ENCODE assay signal across 30 cellular contexts in genomic region chr4:158313566-158313965, GRCh38.
A peak's percentile ranks its signal among the peaks of the same experiment; 100 is the strongest.
DNase-seq lines count a peak whose midpoint lies in the region; ATAC-seq, FAIRE-seq and TF ChIP-seq lines count a peak whose summit lies in the region.
"Had no signal": no experiment of that assay in that cellular context is flagged by ENCODE, and none has a peak within 500 bp of the region (broad histone marks: within the 10 kb centered on the region; RNA-seq: fewer than 3 reads in every experiment).

No MANE protein-coding gene starts in this region.

- H3K79me2 ChIP-seq in osteoblast (ENCODE audit: insufficient read depth, low read length): no peaks in the 10 kb centered on the region

- H3K79me1 ChIP-seq in IMR-90 (ENCODE audit: low read depth in 1 of 2, low read length in 2 of 2): no peaks in the 10 kb centered on the region

- peaks cover 7% of the 10 kb centered on the region for H3K9me1 ChIP-seq in IMR-90 (ENCODE audit: insufficient read depth, low read length)

- H4K91ac ChIP-seq in IMR-90 (ENCODE audit: insufficient read depth, low read depth, low read length): peak overlapping the region; percentile 100

- BruUV-seq in IMR-90 (replicated peaks; lab: Mats Ljungman, UMichigan) (no TSS peak), MCF 10A (replicated peaks; lab: Mats Ljungman, UMichigan) (no TSS peak)

- H3K9me3 ChIP-seq in A549 (no peaks in the 10 kb centered on the region; the same call in 2 of the 3 replicates), IMR-90 (ENCODE audit: control insufficient read depth, insufficient read depth, low read length) (no peaks in the 10 kb centered on the region), osteoblast (ENCODE audit: low read depth, low read length) (no peaks in the 10 kb centered on the region)
- H3K9me3 ChIP-seq: BE2C, thyroid gland had no signal

- no peak for TF ChIP-seq EP300 in A549 (IDR thresholded peaks at IDR 0.05)

- no peak for TF ChIP-seq CTCF in A549 (IDR thresholded peaks at IDR 0.05)
- TF ChIP-seq CTCF in IMR-90 (conservative IDR thresholded peaks at IDR 0.05; ENCODE audit: low read depth, low read length): no peak
- TF ChIP-seq CTCF in MCF 10A (IDR thresholded peaks at IDR 0.05; ENCODE audit: unreplicated experiment): no peak
- no peak for TF ChIP-seq CTCF in osteoblast (IDR thresholded peaks at IDR 0.05; ENCODE audit: extremely low read depth, low read depth, low read length)

- H3K36me3 ChIP-seq in IMR-90 (ENCODE audit: control insufficient read depth, insufficient read depth, low read length) (no peaks in the 10 kb centered on the region), osteoblast (ENCODE audit: insufficient read depth, low read length) (no peaks in the 10 kb centered on the region)
- H3K36me3 ChIP-seq: BE2C, thyroid gland had no signal

- peak overlapping the region; percentile 99 for H3K14ac ChIP-seq in IMR-90 (replicated peaks; ENCODE audit: low read depth, low read length)

- peak overlapping the region; percentile 99 for H3K18ac ChIP-seq in IMR-90 (ENCODE audit: low read depth, low read length)

- H2BK15ac ChIP-seq in IMR-90 (ENCODE audit: low read depth, low read length): peak overlapping the region; percentile 100

- H3K4me1 Mint-ChIP-seq in MCF 10A (ENCODE audit: insufficient read depth, unreplicated experiment): peaks cover 45% of the 10 kb centered on the region
- H3K4me1 Mint-ChIP-seq: activated B cell treated with CpG ODN at 0.5 μM for 24 hours; naive thymus-derived CD4-positive, alpha-beta T cell had no signal

- peak overlapping the region; percentile 97; the same call in 1 of the 2 replicates for H3K56ac ChIP-seq in IMR-90 (ENCODE audit: extremely low read depth, insufficient read depth, low read length)

- peaks cover 8% of the 10 kb centered on the region for H3K36me3 Mint-ChIP-seq in MCF 10A (ENCODE audit: insufficient read depth, unreplicated experiment)
- H3K36me3 Mint-ChIP-seq: naive thymus-derived CD4-positive, alpha-beta T cell had no signal

- H2BK5ac ChIP-seq in IMR-90 (ENCODE audit: low read depth, low read length, poor library complexity, severe bottlenecking): peak overlapping the region; percentile 95

- peak overlapping the region; percentile 99 for H4K5ac ChIP-seq in IMR-90 (ENCODE audit: low read depth, low read length)

- TF ChIP-seq POLR2A in A549 (IDR thresholded peaks at IDR 0.05; ENCODE audit: low read length): no peak
- no peak for TF ChIP-seq POLR2A in IMR-90 (IDR thresholded peaks at IDR 0.05; ENCODE audit: low read depth, low read length)

- peak overlapping the region; percentile 97 to 98 for H4K8ac ChIP-seq in IMR-90 (ENCODE audit: low read depth in 2 of 2, low read length in 2 of 2)

- H3K27me3 Mint-ChIP-seq in MCF 10A (ENCODE audit: insufficient read depth, unreplicated experiment): no peaks in the 10 kb centered on the region

- peak overlapping the region; percentile 68 to 75 for H3K27ac ChIP-seq in A549
- H3K27ac ChIP-seq in IMR-90 (ENCODE audit: insufficient read depth, low read length): peak overlapping the region; percentile 98
- peak overlapping the region; percentile 99 for H3K27ac ChIP-seq in osteoblast (ENCODE audit: low read depth, low read length)

- FAIRE-seq in A549 (lab: Jason Lieb, UNC): no peak
- FAIRE-seq: frontal cortex, GM12878, H54 had no signal

- H3K4me1 ChIP-seq in A549 (peaks cover 29% of the 10 kb centered on the region), IMR-90 (ENCODE audit: control insufficient read depth, insufficient read depth, low read length) (peaks cover 17% of the 10 kb centered on the region), osteoblast (ENCODE audit: insufficient read depth, low read length) (peaks cover 34% of the 10 kb centered on the region)
- H3K4me1 ChIP-seq: BE2C, thyroid gland had no signal

- intact Hi-C loops in IMR-90 (cut with micrococcal nuclease) (no loop called here), MCF 10A (cut with micrococcal nuclease) (no loop called here)

- CTCF ChIA-PET in A549 (lab: Yijun Ruan, JAX): interaction anchor here (1.1 kb wide), 1 partner anchor 53 kb away, joined by 4 read pairs; no protein-coding TSS in a partner anchor
- CTCF ChIA-PET in IMR-90 (lab: Yijun Ruan, JAX): no interaction called here
- CTCF ChIA-PET in MCF 10A (lab: Yijun Ruan, JAX): interaction anchor here (0.7 to 2.5 kb wide), 2 partner anchors 12 to 312 kb away, joined by 3 to 9 read pairs; no protein-coding TSS in a partner anchor

- peak overlapping the region; percentile 100 for H3K27ac Mint-ChIP-seq in MCF 10A (ENCODE audit: low read depth, unreplicated experiment)
- H3K27ac Mint-ChIP-seq: activated B cell treated with CpG ODN at 0.5 μM for 24 hours; naive thymus-derived CD4-positive, alpha-beta T cell had no signal

- peak overlapping the region; percentile 99 for H3K4ac ChIP-seq in IMR-90 (ENCODE audit: low read depth, low read length)

- POLR2A ChIA-PET in A549 (lab: Yijun Ruan, JAX): no interaction called here
- POLR2A ChIA-PET in IMR-90 (lab: Charles Lee; ENCODE audit: unreplicated experiment): no interaction called here
- POLR2A ChIA-PET in MCF 10A (lab: Yijun Ruan, JAX): interaction anchor here (0.7 to 2.6 kb wide), 6 partner anchors 11 to 70 kb away, joined by 3 to 26 read pairs (median 8); no protein-coding TSS in a partner anchor

- ATAC-seq in A549 (no peak), IMR-90 (ENCODE audit: low read depth) (no peak), GM18498 (IDR thresholded peaks at IDR 0.05; ENCODE audit: unreplicated experiment) (no peak), HG02642 (IDR thresholded peaks at IDR 0.05; ENCODE audit: poor library complexity, unreplicated experiment) (no peak)
- ATAC-seq: GM12878; left colon; naive thymus-derived CD4-positive, alpha-beta T cell had no signal

- H3K4me3 ChIP-seq in A549: no peak overlapping the region
- no peak overlapping the region for H3K4me3 ChIP-seq in IMR-90 (ENCODE audit: insufficient read depth, low read depth, low read length)
- no peak overlapping the region for H3K4me3 ChIP-seq in osteoblast (ENCODE audit: insufficient read depth, low read length)
- H3K4me3 ChIP-seq: GM12878, thyroid gland had no signal

- H4K20me1 ChIP-seq in IMR-90 (ENCODE audit: insufficient read depth, low read length) (no peaks in the 10 kb centered on the region), osteoblast (ENCODE audit: insufficient read depth, low read length) (no peaks in the 10 kb centered on the region)

- peak overlapping the region; percentile 97 for H2AK5ac ChIP-seq in IMR-90 (ENCODE audit: low read depth, low read length)

- 88% methylated on average over 3 of the region's 5 CpGs for WGBS in A549 (ENCODE audit: missing lambda C conversion rate)
- WGBS in IMR-90 (ENCODE audit: extremely low coverage in 2 of 2, insufficient read length in 1 of 2), 2 experiments: no CpG with 5 or more reads among the region's 5 CpGs

- peak overlapping the region; percentile 98 for H2AK9ac ChIP-seq in IMR-90 (replicated peaks; ENCODE audit: low read depth, low read length, poor library complexity)

- H2AFZ ChIP-seq in IMR-90 (replicated peaks; ENCODE audit: low read length, poor library complexity): peak overlapping the region; percentile 84
- H2AFZ ChIP-seq in osteoblast (ENCODE audit: low read length): peak overlapping the region; percentile 75

- no peaks in the 10 kb centered on the region for H3K27me3 ChIP-seq in IMR-90 (ENCODE audit: control insufficient read depth, insufficient read depth, low read length)
- no peaks in the 10 kb centered on the region for H3K27me3 ChIP-seq in osteoblast (ENCODE audit: insufficient read depth, low read length)
- H3K27me3 ChIP-seq: BE2C, thyroid gland had no signal

- H3K9me3 Mint-ChIP-seq in MCF 10A (ENCODE audit: unreplicated experiment): peaks cover 19% of the 10 kb centered on the region

- peak overlapping the region; percentile 22; the same call in 1 of the 2 replicates for H3K9ac ChIP-seq in IMR-90 (ENCODE audit: low read depth, low read length)

- peak overlapping the region; percentile 100 for H2BK120ac ChIP-seq in IMR-90 (ENCODE audit: low read depth, low read length)

- H2BK20ac ChIP-seq in IMR-90 (ENCODE audit: low read depth, low read length): peak overlapping the region; percentile 100

- H3K4me2 ChIP-seq in A549 (no peak overlapping the region; the same call in 2 of the 3 replicates), IMR-90 (ENCODE audit: low read depth, low read length) (no peak overlapping the region), osteoblast (ENCODE audit: insufficient read depth, low read length) (no peak overlapping the region)

- peak overlapping the region; percentile 98 for H3K23ac ChIP-seq in IMR-90 (ENCODE audit: low read depth, low read length)

- H3K4me3 Mint-ChIP-seq in MCF 10A (ENCODE audit: unreplicated experiment): no peak overlapping the region
- H3K4me3 Mint-ChIP-seq: activated B cell treated with CpG ODN at 0.5 μM for 24 hours; naive thymus-derived CD4-positive, alpha-beta T cell had no signal

- in situ Hi-C loops in IMR-90 (cut with MboI; ENCODE audit: low sequenced_read_pairs) (no loop called here), G401 (cut with HindIII; ENCODE audit: low sequenced_read_pairs) (no loop called here)

- dilution Hi-C loops in IMR-90 (cut with HindIII; ENCODE audit: low sequenced_read_pairs, unreplicated experiment): no loop called here

- TF ChIP-seq RAD21 in A549 (conservative IDR thresholded peaks at IDR 0.05 in 1 of 2, IDR thresholded peaks at IDR 0.05 in 1 of 2) (no peak), IMR-90 (IDR thresholded peaks at IDR 0.05; ENCODE audit: low read length) (no peak)

- DNase-seq in A549 (ENCODE audit: low read depth in 1 of 2, low spot score in 1 of 2) (no peak), IMR-90 (peak; percentile 47), MCF 10A (ENCODE audit: unreplicated experiment) (no peak), osteoblast (ENCODE audit: insufficient read length, low spot score, missing footprints) (no peak), NCI-H1105 treated with DMSO at 0.1 percent for 48 hours (lab: John Stamatoyannopoulos, UW) (no peak), G401 (ENCODE audit: low spot score) (no peak)
- DNase-seq: 8988T; activated B cell treated with CpG ODN at 0.5 μM for 24 hours; activated CD4-positive, alpha-beta T cell treated with anti-CD3 and anti-CD28 coated beads, Interleukin-2, amount 50 U/mL, for 4 hours; activated naive CD4-positive, alpha-beta T cell treated with anti-CD3 and anti-CD28 coated beads, Interleukin-2, amount 50 U/mL, for 16 hours; anterior cingulate cortex; BE2C; cerebellar nuclear complex; Karpas-422; left colon; mesendoderm; naive thymus-derived CD4-positive, alpha-beta T cell; NCI-H1092; NCI-H2029 treated with DMSO at 0.1 percent for 48 hours; NCI-H82; occipital lobe; stimulated activated CD4-positive, alpha-beta T cell treated with anti-CD3 and anti-CD28 coated beads, Interleukin-4, amount 100 ng/mL, for 1 hour; stimulated activated naive CD4-positive, alpha-beta T cell treated with Interleukin-2 at 50 U/mL for 16 hours; T-helper 9 cell; thyroid gland had no signal

TF ChIP-seq in A549, 52 proteins besides CTCF, POLR2A, EP300 and RAD21 (continues in another document):
- TF ChIP-seq ESRRA (IDR thresholded peaks at IDR 0.05; ENCODE audit: borderline replicate concordance, low read length): no peak
- TF ChIP-seq NR3C1 (IDR thresholded peaks at IDR 0.05): no peak

TF ChIP-seq in IMR-90, 13 proteins besides CTCF, POLR2A, EP300 and RAD21:
- no peak for TF ChIP-seq SMC3 (IDR thresholded peaks at IDR 0.05; ENCODE audit: low read depth, low read length)
- no peak for TF ChIP-seq FOS (IDR thresholded peaks at IDR 0.05; ENCODE audit: low read depth, low read length)
- no peak for TF ChIP-seq RCOR1 (IDR thresholded peaks at IDR 0.05; ENCODE audit: insufficient replicate concordance, low read length)
